ENCODE assay signal across 1 cellular context in genomic region chr19:12790628-12791344, GRCh38.
TF ChIP-seq lines count a peak whose summit lies in the region.

No MANE protein-coding gene starts in this region.

TF ChIP-seq in HepG2, 621 proteins besides CTCF, POLR2A, EP300 and RAD21 (continues in another document):
- TF ChIP-seq HNRNPL (IDR thresholded peaks at IDR 0.05; ENCODE audit: low read depth, low read length) (no peak), MAZ (IDR thresholded peaks at IDR 0.05; ENCODE audit: borderline replicate concordance, low read depth, low read length) (no peak), MAZ (CRISPR knock-in tag; IDR thresholded peaks at IDR 0.05; ENCODE audit: low read depth) (no peak), CSRNP1 (CRISPR knock-in tag; IDR thresholded peaks at IDR 0.05) (0 out of 2 replicates have a peak, but pooled peaks have one; percentile 16), ZSCAN5A (CRISPR knock-in tag; IDR thresholded peaks at IDR 0.05; ENCODE audit: borderline replicate concordance) (0 out of 2 replicates have a peak, but pooled peaks have one; percentile 41), SAFB2 (CRISPR knock-in tag; IDR thresholded peaks at IDR 0.05; ENCODE audit: borderline replicate concordance, low read depth) (no peak), DDIT3 (CRISPR knock-in tag; IDR thresholded peaks at IDR 0.05) (no peak), RBM22 (optimal IDR thresholded peaks at IDR 0.05; ENCODE audit: low read length) (no peak), HHEX (CRISPR knock-in tag; IDR thresholded peaks at IDR 0.05) (no peak), ZBTB4 (CRISPR knock-in tag; IDR thresholded peaks at IDR 0.05; ENCODE audit: borderline replicate concordance) (no peak), ZNF121 (CRISPR knock-in tag; IDR thresholded peaks at IDR 0.05) (no peak), ZNF263 (CRISPR knock-in tag; IDR thresholded peaks at IDR 0.05) (no peak), REL (CRISPR knock-in tag; conservative IDR thresholded peaks at IDR 0.05) (no peak), SP1 (IDR thresholded peaks at IDR 0.05) (no peak), SP1 (CRISPR knock-in tag; IDR thresholded peaks at IDR 0.05) (no peak), ZFP82 (CRISPR knock-in tag; IDR thresholded peaks at IDR 0.05; ENCODE audit: borderline replicate concordance) (peak; percentile 16; the same call in 1 of the 2 replicates), DNMT3B (CRISPR knock-in tag; conservative IDR thresholded peaks at IDR 0.05) (no peak), ZNF468 (CRISPR knock-in tag; IDR thresholded peaks at IDR 0.05) (no peak), ZFYVE20 (CRISPR knock-in tag; IDR thresholded peaks at IDR 0.05; ENCODE audit: borderline replicate concordance, low read depth) (no peak), ZBTB20 (CRISPR knock-in tag; IDR thresholded peaks at IDR 0.05; ENCODE audit: borderline replicate concordance, low read depth) (no peak), ZNF556 (CRISPR knock-in tag; IDR thresholded peaks at IDR 0.05; ENCODE audit: borderline replicate concordance) (0 out of 2 replicates have a peak, but pooled peaks have one; percentile 30), PPARG (CRISPR knock-in tag; conservative IDR thresholded peaks at IDR 0.05) (no peak), ATAD3A (CRISPR knock-in tag; IDR thresholded peaks at IDR 0.05) (no peak), ZNF614 (CRISPR knock-in tag; IDR thresholded peaks at IDR 0.05; ENCODE audit: borderline replicate concordance) (no peak), NR1H2 (CRISPR knock-in tag; IDR thresholded peaks at IDR 0.05; ENCODE audit: borderline replicate concordance, low read depth) (no peak), ZNF589 (CRISPR knock-in tag; conservative IDR thresholded peaks at IDR 0.05) (no peak), TBP (CRISPR knock-in tag; IDR thresholded peaks at IDR 0.05) (no peak), RAD51 (IDR thresholded peaks at IDR 0.05; ENCODE audit: borderline replicate concordance) (no peak), FOXO1 (CRISPR knock-in tag; IDR thresholded peaks at IDR 0.05) (no peak), ZBTB42 (CRISPR knock-in tag; IDR thresholded peaks at IDR 0.05) (no peak), SATB2 (CRISPR knock-in tag; IDR thresholded peaks at IDR 0.05) (no peak), ZNF180 (CRISPR knock-in tag; IDR thresholded peaks at IDR 0.05; ENCODE audit: borderline replicate concordance, low read depth) (no peak), CEBPB (IDR thresholded peaks at IDR 0.05; ENCODE audit: borderline replicate concordance, low read depth, low read length) (no peak), ZNF318 (CRISPR knock-in tag; IDR thresholded peaks at IDR 0.05) (no peak), MAFK (conservative IDR thresholded peaks at IDR 0.05 in 1 of 2, IDR thresholded peaks at IDR 0.05 in 1 of 2; ENCODE audit: low read length in 2 of 2) (no peak), MBNL3 (CRISPR knock-in tag; conservative IDR thresholded peaks at IDR 0.05) (no peak), ZBTB34 (CRISPR knock-in tag; IDR thresholded peaks at IDR 0.05) (0 out of 2 replicates have a peak, but pooled peaks have one; percentile 40), ZHX1 (CRISPR knock-in tag; IDR thresholded peaks at IDR 0.05; ENCODE audit: low read depth) (no peak), CCAR2 (optimal IDR thresholded peaks at IDR 0.05; ENCODE audit: low read depth, low read length) (no peak), NR2F1 (CRISPR knock-in tag; IDR thresholded peaks at IDR 0.05) (no peak), GATA4 (IDR thresholded peaks at IDR 0.05; ENCODE audit: borderline replicate concordance, low read depth) (no peak), ZNF205 (CRISPR knock-in tag; IDR thresholded peaks at IDR 0.05) (no peak), E2F2 (CRISPR knock-in tag; IDR thresholded peaks at IDR 0.05; ENCODE audit: borderline replicate concordance) (no peak), GATAD1 (CRISPR knock-in tag; IDR thresholded peaks at IDR 0.05) (no peak), NR2F2 (IDR thresholded peaks at IDR 0.05; ENCODE audit: borderline replicate concordance, low read depth) (no peak), MAX (IDR thresholded peaks at IDR 0.05) (peak; percentile 99)
